Comparison of ENCODE assay signal across 11 cellular contexts in genomic region chr14:100842799-100843198, GRCh38. TPM values are rescaled to one million over a fixed set of nuclear protein-coding genes. Genes with fewer than 3 reads are reported as not detected.
DNase-seq lines count a peak whose midpoint lies in the region; ATAC-seq, FAIRE-seq and TF ChIP-seq lines count a peak whose summit lies in the region.
"Had no signal": no experiment of that assay in that cellular context is flagged by ENCODE, and none has a peak within 500 bp of the region (broad histone marks: within the 10 kb centered on the region; RNA-seq: fewer than 3 reads in every experiment).

No MANE protein-coding gene starts in this region.

- DNase-seq in Ammon's horn (ENCODE audit: low spot score) (peak; percentile 37), M059J (ENCODE audit: low read depth) (peak; percentile 74), endothelial cell of umbilical vein (ENCODE audit: low read depth, low spot score) (no peak), nephron progenitor cell (no peak), suprapubic skin (ENCODE audit: low spot score in 2 of 2) (no peak), cerebellar nuclear complex (lab: John Stamatoyannopoulos, UW) (no peak)
- no peak for DNase-seq in activated CD4-positive, alpha-beta T cell treated with anti-CD3 and anti-CD28 coated beads for 36 hours
- DNase-seq: activated T-cell treated with anti-CD3 and anti-CD28 coated beads, Interleukin-2, amount 50 U/mL, for 1 hour; T-cell had no signal

- CTCF ChIA-PET in endothelial cell of umbilical vein (lab: Charles Lee) = interaction anchor here (0.7 to 2.0 kb wide), 2 partner anchors 9 to 133 kb away, joined by 4 to 6 read pairs; no protein-coding TSS in a partner anchor
- CTCF ChIA-PET in activated CD4-positive, alpha-beta T cell treated with anti-CD3 and anti-CD28 coated beads for 36 hours (lab: Charles Lee) = interaction anchor here (0.6 to 1.3 kb wide), 2 partner anchors 8 to 342 kb away, joined by 3 to 8 read pairs; no protein-coding TSS in a partner anchor

- TF ChIP-seq EP300 in suprapubic skin (IDR thresholded peaks at IDR 0.05) = no peak

- POLR2A ChIA-PET in endothelial cell of umbilical vein (lab: Charles Lee) = no interaction called here
- POLR2A ChIA-PET in activated CD4-positive, alpha-beta T cell treated with anti-CD3 and anti-CD28 coated beads for 36 hours (lab: Charles Lee) = no interaction called here

- TF ChIP-seq POLR2A in endothelial cell of umbilical vein (IDR thresholded peaks at IDR 0.05; ENCODE audit: low read depth, low read length) (no peak), suprapubic skin (IDR thresholded peaks at IDR 0.05) (no peak)

- peak overlapping the region; percentile 85 for H3K27ac Mint-ChIP-seq in nephron progenitor cell
- H3K27ac Mint-ChIP-seq in activated CD4-positive, alpha-beta T cell treated with anti-CD3 and anti-CD28 coated beads for 36 hours = no peak overlapping the region
- H3K27ac Mint-ChIP-seq: T-cell had no signal

- no peak overlapping the region for H3K4me3 ChIP-seq in endothelial cell of umbilical vein (replicated peaks in 1 of 3; ENCODE audit: insufficient read depth in 1 of 3, low read depth in 1 of 3, low read length in 3 of 3)
- H3K4me3 ChIP-seq in suprapubic skin = no peak overlapping the region

- BruUV-seq in endothelial cell of umbilical vein (replicated peaks; lab: Mats Ljungman, UMichigan) = no TSS peak

- H3K27me3 ChIP-seq in endothelial cell of umbilical vein (ENCODE audit: control insufficient read depth in 2 of 2, insufficient read depth in 2 of 2, low read length in 2 of 2) (no peaks in the 10 kb centered on the region), suprapubic skin (peaks cover 8% of the 10 kb centered on the region)

- no peaks in the 10 kb centered on the region for H3K9me3 Mint-ChIP-seq in nephron progenitor cell
- H3K9me3 Mint-ChIP-seq in activated CD4-positive, alpha-beta T cell treated with anti-CD3 and anti-CD28 coated beads for 36 hours (ENCODE audit: low read depth) = no peaks in the 10 kb centered on the region
- H3K9me3 Mint-ChIP-seq: neural crest cell, T-cell had no signal

- intact Hi-C loops in endothelial cell of umbilical vein (cut with micrococcal nuclease) = no loop called here
- intact Hi-C loops in activated CD4-positive, alpha-beta T cell treated with anti-CD3 and anti-CD28 coated beads for 36 hours (cut with DNase I, micrococcal nuclease) = no loop called here

- H3K9me3 ChIP-seq in endothelial cell of umbilical vein (replicated peaks; ENCODE audit: control insufficient read depth, insufficient read depth, low read length) (no peaks in the 10 kb centered on the region), suprapubic skin (no peaks in the 10 kb centered on the region)

- dilution Hi-C loops in endothelial cell of umbilical vein (cut with MboI; ENCODE audit: extremely low pct_ligation_motif_present, low sequenced_read_pairs) = no loop called here

- no peaks in the 10 kb centered on the region for H3K9me1 ChIP-seq in endothelial cell of umbilical vein (replicated peaks; ENCODE audit: control insufficient read depth, extremely low read depth, insufficient read depth, low read length)

- peaks cover 7 to 27% of the 10 kb centered on the region in 2 experiments for H3K36me3 ChIP-seq in endothelial cell of umbilical vein (ENCODE audit: control insufficient read depth in 2 of 2, extremely low read depth in 1 of 2, insufficient read depth in 2 of 2, low read length in 2 of 2)
- no peaks in the 10 kb centered on the region for H3K36me3 ChIP-seq in suprapubic skin

- 59% methylated on average over 8 of the region's 8 CpGs for WGBS in suprapubic skin

- H3K36me3 Mint-ChIP-seq in nephron progenitor cell (ENCODE audit: low read depth) = no peaks in the 10 kb centered on the region
- no peaks in the 10 kb centered on the region for H3K36me3 Mint-ChIP-seq in activated CD4-positive, alpha-beta T cell treated with anti-CD3 and anti-CD28 coated beads for 36 hours (ENCODE audit: low read depth)
- H3K36me3 Mint-ChIP-seq: T-cell had no signal

- H2AFZ ChIP-seq in endothelial cell of umbilical vein (ENCODE audit: low read depth, low read length) = no peak overlapping the region

- no peak for TF ChIP-seq CTCF in endothelial cell of umbilical vein (IDR thresholded peaks at IDR 0.05; ENCODE audit: extremely low read depth in 1 of 2, insufficient read depth in 1 of 2, low read depth in 1 of 2, low read length in 2 of 2)
- TF ChIP-seq CTCF in nephron progenitor cell (IDR thresholded peaks at IDR 0.05) = no peak
- no peak for TF ChIP-seq CTCF in suprapubic skin (IDR thresholded peaks at IDR 0.05)

- H3K79me2 ChIP-seq in endothelial cell of umbilical vein (ENCODE audit: control insufficient read depth, insufficient read depth, low read length) = no peaks in the 10 kb centered on the region

- no peak overlapping the region for H3K27ac ChIP-seq in endothelial cell of umbilical vein (ENCODE audit: insufficient read depth, low read depth, low read length)
- H3K27ac ChIP-seq in suprapubic skin = no peak overlapping the region

- peaks cover 8% of the 10 kb centered on the region for H3K27me3 Mint-ChIP-seq in nephron progenitor cell (ENCODE audit: low read depth, poor library complexity)
- no peaks in the 10 kb centered on the region for H3K27me3 Mint-ChIP-seq in activated CD4-positive, alpha-beta T cell treated with anti-CD3 and anti-CD28 coated beads for 36 hours

- no peak overlapping the region for H3K4me2 ChIP-seq in endothelial cell of umbilical vein (ENCODE audit: insufficient read depth, low read length)

- no peak overlapping the region for H3K4me3 Mint-ChIP-seq in nephron progenitor cell
- H3K4me3 Mint-ChIP-seq in activated CD4-positive, alpha-beta T cell treated with anti-CD3 and anti-CD28 coated beads for 36 hours = no peak overlapping the region
- H3K4me3 Mint-ChIP-seq: T-cell had no signal

- no peak for FAIRE-seq in endothelial cell of umbilical vein (lab: Jason Lieb, UNC)

- H4K20me1 ChIP-seq in endothelial cell of umbilical vein (replicated peaks; ENCODE audit: control insufficient read depth, extremely low read depth, insufficient read depth, low read length) = no peaks in the 10 kb centered on the region

- peaks cover 63% of the 10 kb centered on the region for H3K4me1 Mint-ChIP-seq in nephron progenitor cell
- H3K4me1 Mint-ChIP-seq in activated CD4-positive, alpha-beta T cell treated with anti-CD3 and anti-CD28 coated beads for 36 hours = no peaks in the 10 kb centered on the region
- H3K4me1 Mint-ChIP-seq: T-cell had no signal

- H3K9ac ChIP-seq in endothelial cell of umbilical vein (replicated peaks; ENCODE audit: extremely low read depth, insufficient read depth, low read length) = no peak overlapping the region

- H3K4me1 ChIP-seq in endothelial cell of umbilical vein (ENCODE audit: control insufficient read depth, extremely low read depth, insufficient read depth, low read length) (no peaks in the 10 kb centered on the region), suprapubic skin (no peaks in the 10 kb centered on the region)

- ATAC-seq in HG02642 (IDR thresholded peaks at IDR 0.05; ENCODE audit: poor library complexity, unreplicated experiment) = no peak
- ATAC-seq in activated CD4-positive, alpha-beta T cell treated with anti-CD3 and anti-CD28 coated beads for 36 hours = no peak
- ATAC-seq: T-cell had no signal

TF ChIP-seq in endothelial cell of umbilical vein, 7 proteins besides CTCF, POLR2A, EP300 and RAD21:
- TF ChIP-seq JUN (IDR thresholded peaks at IDR 0.05; ENCODE audit: borderline replicate concordance, insufficient read depth, insufficient read length, low read depth) (no peak), FOS (IDR thresholded peaks at IDR 0.05; ENCODE audit: borderline replicate concordance, insufficient read depth, low read length) (peak; percentile 14)
TF ChIP-seq in endothelial cell of umbilical vein: peak in this region for 1.

RNA-seq across cellular contexts. Expression of gene MEG3, which starts 16.9 kb away (rescaled TPM):
- total RNA-seq in M059J (2014; rRNA removed; shearing (Covaris generic)) = 16.3 and 21.9 TPM in 2 replicates
- total RNA-seq in endothelial cell of umbilical vein = 227 and 508 TPM in 2 replicates
- 378 and 436 TPM in 2 replicates for polyA plus RNA-seq in endothelial cell of umbilical vein
- polyA plus RNA-seq in endothelial cell of umbilical vein (2011; cell fraction: cytosol; rRNA removed) = 28.6 and 84.8 TPM in 2 replicates
- polyA plus RNA-seq in endothelial cell of umbilical vein (2011; cell fraction: nucleus; rRNA removed) = 2,750 and 2,919 TPM in 2 replicates
- 270 and 402 TPM in 2 replicates for polyA plus RNA-seq in endothelial cell of umbilical vein (2012)
- 270 and 297 TPM in 2 replicates for polyA minus RNA-seq in endothelial cell of umbilical vein
- not detected for polyA minus RNA-seq in endothelial cell of umbilical vein (2011; cell fraction: cytosol; rRNA and poly(A)+ RNA removed)
- 362 and 404 TPM in 2 replicates for polyA minus RNA-seq in endothelial cell of umbilical vein (2011; cell fraction: nucleus; rRNA and poly(A)+ RNA removed)
- total RNA-seq in suprapubic skin = 10 to 100 TPM in 2 of 4 donors, 1 to 10 TPM in 2; 5.0 to 28.9 (median 10.2) TPM
- total RNA-seq in activated CD4-positive, alpha-beta T cell treated with anti-CD3 and anti-CD28 coated beads for 36 hours = not detected

Comparison
In these comparisons a context has a peak if more than half of its experiments do, and no peak if none do; other contexts are left out.
1. DNase-seq: peak in Ammon's horn (single experiment) and M059J (single experiment); none in endothelial cell of umbilical vein (single experiment), nephron progenitor cell (single experiment), suprapubic skin (0 of 2), activated CD4-positive, alpha-beta T cell treated with anti-CD3 and anti-CD28 coated beads for 36 hours (single experiment) and cerebellar nuclear complex (0 of 2).